In the genomic region with DNA sequence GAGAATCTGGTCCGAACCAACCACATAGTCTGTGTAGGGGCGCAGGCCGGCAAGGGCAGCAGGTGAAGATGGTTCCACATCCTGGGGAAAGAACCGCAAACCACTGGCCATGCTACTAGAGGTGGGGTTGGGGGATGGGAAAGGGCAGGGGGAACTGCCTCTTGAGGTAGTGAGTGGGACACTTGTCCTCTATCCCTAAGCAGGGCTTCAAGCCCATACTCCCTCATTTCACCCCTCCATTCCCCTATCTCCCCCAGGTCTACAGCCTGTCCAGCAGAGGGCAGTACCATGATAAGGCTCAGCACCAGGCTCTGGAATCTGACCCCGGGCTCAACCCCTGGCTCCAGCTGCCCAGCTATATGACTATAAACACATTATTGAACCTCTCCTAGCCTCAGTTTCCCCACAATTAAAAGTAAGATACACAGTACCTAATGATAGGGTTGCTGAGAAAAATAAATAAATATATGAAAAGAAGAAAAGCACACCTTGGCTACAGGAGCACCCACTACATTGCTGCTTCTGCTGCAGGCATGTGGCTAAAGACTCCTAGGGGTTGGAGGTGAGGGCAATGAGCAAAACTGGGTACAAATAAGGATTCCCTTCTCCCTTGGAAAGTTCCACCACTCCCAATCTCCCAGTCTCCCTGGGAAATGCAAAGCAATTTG, we compare ENCODE assay signal across 8 cellular contexts. TPM values are rescaled to one million over a fixed set of nuclear protein-coding genes. Genes with fewer than 3 reads are reported as not detected.
DNase-seq lines count a peak whose midpoint lies in the region; ATAC-seq, FAIRE-seq and TF ChIP-seq lines count a peak whose summit lies in the region.

No MANE protein-coding gene starts in this region.

- no peaks in the 10 kb centered on the region for H3K9me3 Mint-ChIP-seq in astrocyte (ENCODE audit: unreplicated experiment)

- peak; percentile 74 for TF ChIP-seq CTCF in 22Rv1 (IDR thresholded peaks at IDR 0.05)
- TF ChIP-seq CTCF in GM12864 (IDR thresholded peaks at IDR 0.05; ENCODE audit: low read depth, low read length, missing control alignments) = peak; percentile 84
- TF ChIP-seq CTCF in RWPE2 (IDR thresholded peaks at IDR 0.05; ENCODE audit: poor library complexity, severe bottlenecking) = peak; percentile 71
- peak; percentile 56 for TF ChIP-seq CTCF in astrocyte (IDR thresholded peaks at IDR 0.05; ENCODE audit: insufficient read depth, low read depth, low read length)
- peak; percentile 76 for TF ChIP-seq CTCF in kidney epithelial cell (IDR thresholded peaks at IDR 0.05; ENCODE audit: insufficient read depth, low read length, poor library complexity, severe bottlenecking)

- H3K27ac ChIP-seq in 22Rv1 (no peak overlapping the region), RWPE2 (ENCODE audit: poor library complexity, severe bottlenecking) (no peak overlapping the region), astrocyte (ENCODE audit: low read depth, low read length) (no peak overlapping the region)

- H3K4me3 ChIP-seq in GM12864 (ENCODE audit: low read depth, low read length) (no peak overlapping the region), RWPE2 (ENCODE audit: severe bottlenecking) (no peak overlapping the region), astrocyte (ENCODE audit: insufficient read depth, low read depth, low read length) (no peak overlapping the region), kidney epithelial cell (ENCODE audit: low read depth, low read length) (no peak overlapping the region)

- no peak overlapping the region for H2AFZ ChIP-seq in astrocyte (ENCODE audit: low read depth, low read length)

- H3K4me1 Mint-ChIP-seq in astrocyte (ENCODE audit: low read depth, unreplicated experiment) = peaks cover 24% of the 10 kb centered on the region

- H3K4me1 ChIP-seq in RWPE2 (ENCODE audit: insufficient read depth, poor library complexity, severe bottlenecking) (peaks cover 9% of the 10 kb centered on the region), astrocyte (ENCODE audit: insufficient read depth, low read length) (peaks cover 7% of the 10 kb centered on the region)

- ATAC-seq in HG02885 (IDR thresholded peaks at IDR 0.05; ENCODE audit: poor library complexity, unreplicated experiment) (peak; percentile 74), RWPE2 (ENCODE audit: low read depth) (peak; percentile 50; the same call in 2 of the 3 replicates), GM19328 (IDR thresholded peaks at IDR 0.05; ENCODE audit: unreplicated experiment) (no peak)

- no peak for FAIRE-seq in astrocyte (lab: Jason Lieb, UNC)

- H3K79me2 ChIP-seq in astrocyte (ENCODE audit: insufficient read depth, low read length) = peaks cover 53% of the 10 kb centered on the region

- peaks cover 36% of the 10 kb centered on the region for H3K36me3 ChIP-seq in RWPE2 (ENCODE audit: low read depth)
- peaks cover 21% of the 10 kb centered on the region for H3K36me3 ChIP-seq in astrocyte (ENCODE audit: insufficient read depth, low read length)
- peaks cover 5% of the 10 kb centered on the region for H3K36me3 ChIP-seq in kidney epithelial cell (ENCODE audit: control insufficient read depth, insufficient read depth, low read length)

- no peaks in the 10 kb centered on the region for H3K27me3 Mint-ChIP-seq in astrocyte (ENCODE audit: low read depth, unreplicated experiment)

- H3K9ac ChIP-seq in astrocyte (ENCODE audit: low read length) = no peak overlapping the region

- H3K4me2 ChIP-seq in astrocyte (ENCODE audit: low read length) = no peak overlapping the region

- H3K4me3 Mint-ChIP-seq in astrocyte (ENCODE audit: unreplicated experiment) = no peak overlapping the region

- H3K9me3 ChIP-seq in RWPE2 (ENCODE audit: severe bottlenecking) (no peaks in the 10 kb centered on the region), astrocyte (ENCODE audit: insufficient read depth, low read depth, low read length) (no peaks in the 10 kb centered on the region)

- no peak overlapping the region for H3K27ac Mint-ChIP-seq in astrocyte (ENCODE audit: unreplicated experiment)

- DNase-seq in GM12864 (ENCODE audit: low read depth) (no peak), RWPE2 (ENCODE audit: low spot score) (no peak), astrocyte (ENCODE audit: low read depth) (no peak), kidney epithelial cell (ENCODE audit: low read depth) (no peak)
- DNase-seq in stimulated activated naive CD4-positive, alpha-beta T cell treated with Interleukin-2 at 50 U/mL for 16 hours (lab: John Stamatoyannopoulos, UW) = peak; percentile 21

- H3K36me3 Mint-ChIP-seq in astrocyte (ENCODE audit: low read depth, unreplicated experiment) = peaks cover 3% of the 10 kb centered on the region

- H4K20me1 ChIP-seq in astrocyte (ENCODE audit: insufficient read depth, low read length) = peaks cover 76% of the 10 kb centered on the region

- H3K27me3 ChIP-seq in RWPE2 (ENCODE audit: insufficient read depth, poor library complexity, severe bottlenecking) = no peaks in the 10 kb centered on the region
- no peaks in the 10 kb centered on the region for H3K27me3 ChIP-seq in astrocyte (ENCODE audit: insufficient read depth, low read length)
- no peaks in the 10 kb centered on the region for H3K27me3 ChIP-seq in kidney epithelial cell (ENCODE audit: control insufficient read depth, insufficient read depth, low read length)

RNA-seq across cellular contexts. Expression of a gene that starts 6.3 kb away (rescaled TPM):
- total RNA-seq in astrocyte (39.5 and 45.6 TPM in 2 replicates), kidney epithelial cell (34.8 and 43.5 TPM in 2 replicates)

RNA-seq across cellular contexts. Expression of a gene that starts 6.3 kb away (rescaled TPM):
- total RNA-seq in astrocyte = 3.9 and 4.1 TPM in 2 replicates
- 2.3 and 6.7 TPM in 2 replicates for total RNA-seq in kidney epithelial cell

RNA-seq across cellular contexts. Expression of a gene that starts 49.3 kb away (rescaled TPM):
- total RNA-seq in astrocyte = 38.5 and 40.8 TPM in 2 replicates
- total RNA-seq in kidney epithelial cell = 31.5 and 33.2 TPM in 2 replicates

RNA-seq across cellular contexts. Expression of a gene that starts 49.4 kb away (rescaled TPM):
- total RNA-seq in astrocyte = 0.07 and 0.20 TPM in 2 replicates
- 0.04 and 0.27 TPM in 2 replicates for total RNA-seq in kidney epithelial cell

RNA-seq across cellular contexts. Expression of a gene that starts 52.2 kb away (rescaled TPM):
- total RNA-seq in astrocyte (42.3 and 47.0 TPM in 2 replicates), kidney epithelial cell (27.5 and 30.8 TPM in 2 replicates)
